31 cellular contexts compared by ENCODE assay signal in the genomic region with DNA sequence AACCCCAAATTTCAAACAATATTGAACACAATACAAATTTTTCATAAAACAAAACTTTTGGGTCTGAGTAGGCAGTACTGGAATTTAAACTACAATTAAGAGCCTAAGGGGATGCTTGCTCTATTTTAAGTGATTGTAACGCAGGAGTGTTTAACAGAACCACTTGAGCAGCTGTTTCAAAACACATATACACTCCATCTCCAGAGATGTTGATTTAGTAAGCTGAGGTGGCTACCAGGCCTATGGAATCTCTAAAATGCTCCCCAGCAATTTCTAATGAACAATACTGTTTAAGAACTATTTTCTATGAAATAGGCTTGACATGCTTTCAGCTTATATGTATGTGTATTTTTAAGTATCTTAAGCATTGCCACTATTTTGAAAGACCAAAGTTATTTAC.
"Had no signal": no experiment of that assay in that cellular context is flagged by ENCODE, and none has a peak within 500 bp of the region (broad histone marks: within the 10 kb centered on the region; RNA-seq: fewer than 3 reads in every experiment).

No MANE protein-coding gene starts in this region.

- H3K27me3 ChIP-seq: adrenal gland, body of pancreas, dorsolateral prefrontal cortex, esophagus muscularis mucosa, foreskin keratinocyte, gastrocnemius medialis, heart left ventricle, hepatocyte had no signal

- H3K9me3 ChIP-seq: adrenal gland, body of pancreas, esophagus muscularis mucosa, gastrocnemius medialis, heart left ventricle had no signal

- ATAC-seq: activated CD4-positive, CD25-positive, alpha-beta regulatory T cell treated with anti-CD3 and anti-CD28 coated beads, Interleukin-2, amount 50 U/mL, for 24 hours; activated CD8-positive, alpha-beta T cell treated with anti-CD3 and anti-CD28 coated beads for 36 hours; activated naive CD8-positive, alpha-beta T cell treated with anti-CD3 and anti-CD28 coated beads, Interleukin-2, amount 50 U/mL, for 24 hours; activated T-cell treated with anti-CD3 and anti-CD28 coated beads, Interleukin-2, amount 50 U/mL, for 4 hours; activated T-helper 17 cell treated with anti-CD3 and anti-CD28 coated beads, Interleukin-2, amount 50 U/mL, for 72 hours; body of pancreas; foreskin keratinocyte; gastrocnemius medialis; heart left ventricle; T-helper 17 cell had no signal

- H3K4me3 ChIP-seq: adrenal gland, body of pancreas, coronary artery, dorsolateral prefrontal cortex, esophagus muscularis mucosa, gastrocnemius medialis, heart left ventricle, hepatocyte had no signal

- DNase-seq: activated B cell treated with CpG ODN at 0.5 μM for 24 hours; activated CD4-positive, alpha-beta T cell treated with anti-CD3 and anti-CD28 coated beads for 48 hours; activated CD4-positive, alpha-beta T cell treated with anti-CD3 and anti-CD28 coated beads, Interleukin-2, amount 50 U/mL, for 1 hour; activated CD4-positive, alpha-beta T cell treated with anti-CD3 and anti-CD28 coated beads, Interleukin-2, amount 50 U/mL, for 48 hours; activated CD8-positive, alpha-beta memory T cell treated with anti-CD3 and anti-CD28 coated beads for 24 hours; activated CD8-positive, alpha-beta T cell treated with anti-CD3 and anti-CD28 coated beads for 36 hours; activated effector memory CD4-positive, alpha-beta T cell treated with Interleukin-2 at 50 U/mL for 16 hours; activated gamma-delta T cell treated with Interleukin-2 at 50 U/mL for 16 hours; activated naive CD4-positive, alpha-beta T cell treated with anti-CD3 and anti-CD28 coated beads for 36 hours; activated naive CD8-positive, alpha-beta T cell treated with anti-CD3 and anti-CD28 coated beads for 36 hours; activated naive CD8-positive, alpha-beta T cell treated with anti-CD3 and anti-CD28 coated beads, Interleukin-2, amount 50 U/mL, for 24 hours; activated T-cell treated with anti-CD3 and anti-CD28 coated beads, Interleukin-2, amount 50 U/mL, for 4 hours; adrenal gland; amygdala; aorta; body of pancreas; dorsolateral prefrontal cortex; effector memory CD4-positive, alpha-beta T cell; erythroblast; foreskin keratinocyte; gastrocnemius medialis; glutamatergic neuron; heart left ventricle; T-helper 17 cell; T1000; WERI-Rb-1 had no signal

- H2AFZ ChIP-seq: hepatocyte had no signal

- H3K4me1 ChIP-seq: adrenal gland, body of pancreas, esophagus muscularis mucosa, foreskin keratinocyte, gastrocnemius medialis, heart left ventricle had no signal

- H3K4me2 ChIP-seq: hepatocyte had no signal

- H3K27ac ChIP-seq: adrenal gland, body of pancreas, coronary artery, dorsolateral prefrontal cortex, esophagus muscularis mucosa, foreskin keratinocyte, gastrocnemius medialis, heart left ventricle, hepatocyte, WERI-Rb-1 had no signal
